Comparison of ENCODE assay signal across 12 cellular contexts in the genomic region with DNA sequence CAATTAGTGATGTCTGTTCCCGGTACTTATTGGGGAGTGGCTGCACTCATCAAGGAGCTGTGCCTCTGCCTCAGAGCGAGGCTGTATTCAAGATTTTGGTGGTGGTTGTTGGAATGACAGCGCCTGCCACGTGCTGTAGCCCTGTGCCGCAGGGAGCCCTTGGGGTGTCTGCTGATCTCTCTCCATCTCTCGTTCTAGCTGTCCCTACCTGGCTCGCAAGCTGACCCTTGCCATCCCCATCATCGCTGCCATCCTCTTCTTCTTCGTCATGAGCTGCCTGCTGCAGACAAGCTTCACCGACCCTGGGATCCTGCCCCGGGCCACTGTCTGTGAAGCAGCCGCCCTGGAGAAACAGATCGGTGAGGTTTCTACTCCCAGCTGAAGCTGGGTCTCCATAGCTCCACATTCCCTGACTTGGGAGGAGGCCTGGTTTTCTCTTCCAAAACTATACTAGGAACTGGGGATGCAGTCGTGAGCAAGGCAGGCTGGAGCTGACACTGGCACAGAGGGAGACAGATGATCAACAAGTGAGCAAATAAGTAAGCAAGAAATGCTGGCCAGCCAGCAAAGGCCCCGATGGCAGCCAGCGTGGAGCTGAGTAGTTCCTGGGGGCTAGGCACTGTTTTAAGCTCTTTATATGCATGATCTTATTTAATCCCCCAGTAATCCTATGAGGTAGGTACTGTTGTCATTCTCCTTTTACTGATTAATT. TPM values are rescaled to one million over a fixed set of nuclear protein-coding genes. Genes with fewer than 3 reads are reported as not detected.
A peak's percentile ranks its signal among the peaks of the same experiment; 100 is the strongest.
DNase-seq lines count a peak whose midpoint lies in the region; ATAC-seq and TF ChIP-seq lines count a peak whose summit lies in the region.
"Had no signal": no experiment of that assay in that cellular context is flagged by ENCODE, and none has a peak within 500 bp of the region (broad histone marks: within the 10 kb centered on the region; RNA-seq: fewer than 3 reads in every experiment).

No MANE protein-coding gene starts in this region.

- no peak for ATAC-seq in PC-3
- ATAC-seq in stimulated activated effector memory CD8-positive, alpha-beta T cell treated with anti-CD3 and anti-CD28 coated beads, Interleukin-12 subunit alpha, Interleukin-12 subunit beta, amount 100 ng/mL, for 72 hours: no peak
- ATAC-seq in GM21381 (IDR thresholded peaks at IDR 0.05; ENCODE audit: unreplicated experiment): no peak
- ATAC-seq in GM18517 (IDR thresholded peaks at IDR 0.05; ENCODE audit: unreplicated experiment): no peak

- H3K4me1 Mint-ChIP-seq in activated CD4-positive, alpha-beta T cell treated with anti-CD3 and anti-CD28 coated beads, Interleukin-2, amount 10 ng/mL, durations not matched to agents 24 days and 14 days: peaks cover 69% of the 10 kb centered on the region
- peaks cover 76% of the 10 kb centered on the region for H3K4me1 Mint-ChIP-seq in stimulated activated effector memory CD8-positive, alpha-beta T cell treated with anti-CD3 and anti-CD28 coated beads, Interleukin-12 subunit alpha, Interleukin-12 subunit beta, amount 100 ng/mL, for 72 hours

- no peaks in the 10 kb centered on the region for H3K9me3 Mint-ChIP-seq in activated CD4-positive, alpha-beta T cell treated with anti-CD3 and anti-CD28 coated beads, Interleukin-2, amount 10 ng/mL, durations not matched to agents 24 days and 14 days
- H3K9me3 Mint-ChIP-seq in stimulated activated effector memory CD8-positive, alpha-beta T cell treated with anti-CD3 and anti-CD28 coated beads, Interleukin-12 subunit alpha, Interleukin-12 subunit beta, amount 100 ng/mL, for 72 hours: no peaks in the 10 kb centered on the region

- peaks cover 49% of the 10 kb centered on the region for H3K79me2 ChIP-seq in PC-3 (ENCODE audit: low read length)

- H3K9me3 ChIP-seq in PC-3 (ENCODE audit: low read length) (no peaks in the 10 kb centered on the region), colonic mucosa (no peaks in the 10 kb centered on the region)
- H3K9me3 ChIP-seq: tibial artery had no signal

- H3K27me3 ChIP-seq in PC-3 (ENCODE audit: low read length): no peaks in the 10 kb centered on the region
- no peaks in the 10 kb centered on the region for H3K27me3 ChIP-seq in colonic mucosa
- H3K27me3 ChIP-seq: tibial artery had no signal

- H3K4me3 ChIP-seq in PC-3 (ENCODE audit: low read length) (no peak overlapping the region), colonic mucosa (no peak overlapping the region)
- H3K4me3 ChIP-seq: tibial artery had no signal

- H4K20me1 ChIP-seq in PC-3 (ENCODE audit: low read length): no peaks in the 10 kb centered on the region

- BruUV-seq in PC-3 (replicated peaks; lab: Mats Ljungman, UMichigan): no TSS peak

- peaks cover 30% of the 10 kb centered on the region for H3K36me3 ChIP-seq in PC-3 (ENCODE audit: low read depth, low read length)
- H3K36me3 ChIP-seq in colonic mucosa: no peaks in the 10 kb centered on the region

- H3K4me1 ChIP-seq in PC-3 (ENCODE audit: insufficient read depth, low read length) (peaks cover 21% of the 10 kb centered on the region), colonic mucosa (peaks cover 6% of the 10 kb centered on the region)

- H3K4me2 ChIP-seq in PC-3 (ENCODE audit: low read length): no peak overlapping the region

- no peak overlapping the region for H2AFZ ChIP-seq in PC-3 (ENCODE audit: low read length)

- no peaks in the 10 kb centered on the region for H3F3A ChIP-seq in PC-3 (ENCODE audit: low read length, unreplicated experiment)

- intact Hi-C loops in activated CD4-positive, alpha-beta T cell treated with anti-CD3 and anti-CD28 coated beads, Interleukin-2, amount 10 ng/mL, durations not matched to agents 24 days and 14 days (cut with micrococcal nuclease): loop anchor here (2.0 kb wide), 3 partner anchors 22 to 140 kb away; no protein-coding TSS in a partner anchor
- intact Hi-C loops in PC-3 (cut with micrococcal nuclease) (no loop called here), colonic mucosa (cut with DNase I) (no loop called here)

- POLR2A ChIA-PET in PC-3 (lab: Charles Lee; ENCODE audit: unreplicated experiment): no interaction called here

- H3K9me2 ChIP-seq in PC-3 (replicated peaks; ENCODE audit: low read length): no peaks in the 10 kb centered on the region

- peak overlapping the region; percentile 18 for H3K27ac ChIP-seq in PC-3 (ENCODE audit: low read length)
- no peak overlapping the region for H3K27ac ChIP-seq in colonic mucosa
- H3K27ac ChIP-seq: tibial artery had no signal

- H3K4me3 Mint-ChIP-seq in activated CD4-positive, alpha-beta T cell treated with anti-CD3 and anti-CD28 coated beads, Interleukin-2, amount 10 ng/mL, durations not matched to agents 24 days and 14 days: peak overlapping the region; percentile 70
- H3K4me3 Mint-ChIP-seq in stimulated activated effector memory CD8-positive, alpha-beta T cell treated with anti-CD3 and anti-CD28 coated beads, Interleukin-12 subunit alpha, Interleukin-12 subunit beta, amount 100 ng/mL, for 72 hours: peak overlapping the region; percentile 93

- H3K36me3 Mint-ChIP-seq in activated CD4-positive, alpha-beta T cell treated with anti-CD3 and anti-CD28 coated beads, Interleukin-2, amount 10 ng/mL, durations not matched to agents 24 days and 14 days (ENCODE audit: low read depth): peaks cover 75% of the 10 kb centered on the region
- H3K36me3 Mint-ChIP-seq in stimulated activated effector memory CD8-positive, alpha-beta T cell treated with anti-CD3 and anti-CD28 coated beads, Interleukin-12 subunit alpha, Interleukin-12 subunit beta, amount 100 ng/mL, for 72 hours: peaks cover 81% of the 10 kb centered on the region

- CTCF ChIA-PET in PC-3 (lab: Charles Lee): no interaction called here

- H3K9ac ChIP-seq in PC-3 (ENCODE audit: low read length) (no peak overlapping the region), colonic mucosa (ENCODE audit: low read depth in 2 of 2, low read length in 2 of 2) (peak overlapping the region; percentile 14 to 31)

- peak; percentile 61 for DNase-seq in activated CD4-positive, alpha-beta T cell treated with anti-CD3 and anti-CD28 coated beads, Interleukin-2, amount 10 ng/mL, durations not matched to agents 24 days and 14 days
- no peak for DNase-seq in activated CD4-positive, alpha-beta T cell treated with anti-CD3 and anti-CD28 coated beads for 48 hours
- DNase-seq in PC-3: no peak
- DNase-seq in colonic mucosa: no peak
- no peak for DNase-seq in stimulated activated effector memory CD8-positive, alpha-beta T cell treated with anti-CD3 and anti-CD28 coated beads, Interleukin-12 subunit alpha, Interleukin-12 subunit beta, amount 100 ng/mL, for 72 hours (ENCODE audit: low spot score in 2 of 2)
- no peak for DNase-seq in NCI-H226
- DNase-seq: activated CD4-positive, alpha-beta T cell treated with anti-CD3 and anti-CD28 coated beads, Interleukin-2, amount 50 U/mL, for 1 hour; GOT3; tibial artery had no signal

- TF ChIP-seq CTCF in PC-3 (conservative IDR thresholded peaks at IDR 0.05; ENCODE audit: low read depth, low read length) (no peak), colonic mucosa (IDR thresholded peaks at IDR 0.05) (no peak)

- no peaks in the 10 kb centered on the region for H3K27me3 Mint-ChIP-seq in activated CD4-positive, alpha-beta T cell treated with anti-CD3 and anti-CD28 coated beads, Interleukin-2, amount 10 ng/mL, durations not matched to agents 24 days and 14 days

- H3K27ac Mint-ChIP-seq in activated CD4-positive, alpha-beta T cell treated with anti-CD3 and anti-CD28 coated beads, Interleukin-2, amount 10 ng/mL, durations not matched to agents 24 days and 14 days: peak overlapping the region; percentile 92
- peak overlapping the region; percentile 96 for H3K27ac Mint-ChIP-seq in stimulated activated effector memory CD8-positive, alpha-beta T cell treated with anti-CD3 and anti-CD28 coated beads, Interleukin-12 subunit alpha, Interleukin-12 subunit beta, amount 100 ng/mL, for 72 hours

RNA-seq across cellular contexts. Expression of a gene that starts 5.9 kb away (rescaled TPM):
- 75.9 and 77.3 TPM in 2 replicates for total RNA-seq in activated CD4-positive, alpha-beta T cell treated with anti-CD3 and anti-CD28 coated beads, Interleukin-2, amount 10 ng/mL, durations not matched to agents 24 days and 14 days
- total RNA-seq in PC-3 (2014; rRNA removed) (18.1 and 26.9 TPM in 2 replicates), colonic mucosa (10 to 100 TPM; 14.1 to 16.8 TPM)

RNA-seq across cellular contexts. Expression of a gene that starts 30.5 kb away (rescaled TPM):
- total RNA-seq in activated CD4-positive, alpha-beta T cell treated with anti-CD3 and anti-CD28 coated beads, Interleukin-2, amount 10 ng/mL, durations not matched to agents 24 days and 14 days: 0.24 and 0.47 TPM in 2 replicates
- total RNA-seq in PC-3 (2014; rRNA removed) (411 and 577 TPM in 2 replicates), colonic mucosa (100 to 1,000 TPM; 239 to 253 TPM)
- total RNA-seq: SK-MEL-5 had no signal

RNA-seq across cellular contexts. Expression of a gene that starts 44.7 kb away (rescaled TPM):
- total RNA-seq in activated CD4-positive, alpha-beta T cell treated with anti-CD3 and anti-CD28 coated beads, Interleukin-2, amount 10 ng/mL, durations not matched to agents 24 days and 14 days: 15.2 and 16.0 TPM in 2 replicates
- total RNA-seq in PC-3 (2014; rRNA removed) (6.0 and 8.8 TPM in 2 replicates), colonic mucosa (10 to 100 TPM; 16.8 to 24.2 TPM)

RNA-seq across cellular contexts. Expression of a gene that starts 57.7 kb away (rescaled TPM):
- total RNA-seq in activated CD4-positive, alpha-beta T cell treated with anti-CD3 and anti-CD28 coated beads, Interleukin-2, amount 10 ng/mL, durations not matched to agents 24 days and 14 days: 41.8 and 47.1 TPM in 2 replicates
- total RNA-seq in PC-3 (2014; rRNA removed) (24.6 and 28.2 TPM in 2 replicates), colonic mucosa (10 to 100 TPM; 32.4 to 36.2 TPM)

Comparison
In these comparisons a context has a peak if more than half of its experiments do, and no peak if none do; other contexts are left out.
1. RNA of a gene that starts 30.5 kb away (total RNA-seq): 411 to 577 TPM in PC-3 and 239 to 253 TPM in colonic mucosa; 0.24 to 0.47 TPM in activated CD4-positive, alpha-beta T cell treated with anti-CD3 and anti-CD28 coated beads, Interleukin-2, amount 10 ng/mL, durations not matched to agents 24 days and 14 days; every median in the first group is over 100 times any median in the second.